ENCODE assay signal across 8 cellular contexts in genomic region chr3:94336076-94336741, GRCh38.
DNase-seq lines count a peak whose midpoint lies in the region; ATAC-seq and TF ChIP-seq lines count a peak whose summit lies in the region.

No MANE protein-coding gene starts in this region.

- no peak overlapping the region for H3K27ac ChIP-seq in neuronal stem cell (replicated peaks; ENCODE audit: low read length)
- no peak overlapping the region for H3K27ac ChIP-seq in psoas muscle
- no peak overlapping the region for H3K27ac ChIP-seq in thyroid gland

- no peak for DNase-seq in GM06990 (ENCODE audit: extremely low read depth, insufficient read length)
- DNase-seq in NCI-H460 (ENCODE audit: extremely low read depth, low read depth): peak; percentile 38
- DNase-seq in epithelial cell of proximal tubule (ENCODE audit: low read depth): peak; percentile 48
- DNase-seq in neuronal stem cell (ENCODE audit: low spot score): peak; percentile 43
- no peak for DNase-seq in psoas muscle
- DNase-seq in thyroid gland: no peak
- no peak for DNase-seq in amniotic stem cell (lab: John Stamatoyannopoulos, UW)

- ATAC-seq in psoas muscle (no peak), HG03571 (IDR thresholded peaks at IDR 0.05; ENCODE audit: unreplicated experiment) (no peak)

- no peak overlapping the region for H3K4ac ChIP-seq in neuronal stem cell (ENCODE audit: low read length)

- intact Hi-C loops in psoas muscle (cut with DNase I) (no loop called here), thyroid gland (cut with DNase I) (no loop called here)

- H3K18ac ChIP-seq in neuronal stem cell (ENCODE audit: low read length): no peak overlapping the region

- H3K79me1 ChIP-seq in neuronal stem cell (ENCODE audit: low read depth, low read length): no peaks in the 10 kb centered on the region

- H3K9me3 ChIP-seq in neuronal stem cell (replicated peaks in 1 of 2; ENCODE audit: control insufficient read depth in 2 of 2, insufficient read depth in 1 of 2, low read depth in 1 of 2, low read length in 2 of 2): no peaks in the 10 kb centered on the region
- no peaks in the 10 kb centered on the region for H3K9me3 ChIP-seq in psoas muscle
- H3K9me3 ChIP-seq in thyroid gland: no peaks in the 10 kb centered on the region

- no peak for TF ChIP-seq POLR2A in thyroid gland (IDR thresholded peaks at IDR 0.05)

- no peaks in the 10 kb centered on the region for H3K4me1 ChIP-seq in neuronal stem cell (ENCODE audit: control insufficient read depth in 2 of 2, insufficient read depth in 1 of 2, low read depth in 1 of 2, low read length in 2 of 2)
- no peaks in the 10 kb centered on the region for H3K4me1 ChIP-seq in psoas muscle
- H3K4me1 ChIP-seq in thyroid gland: no peaks in the 10 kb centered on the region

- no peak overlapping the region for H3K23ac ChIP-seq in neuronal stem cell (ENCODE audit: low read depth, low read length, poor library complexity)

- no peak overlapping the region for H2AK5ac ChIP-seq in neuronal stem cell (ENCODE audit: low read depth, low read length)

- H4K91ac ChIP-seq in neuronal stem cell (ENCODE audit: low read depth, low read length, poor library complexity): no peak overlapping the region

- H3K4me3 ChIP-seq in GM06990 (replicated peaks; ENCODE audit: low read depth, low read length) (no peak overlapping the region), epithelial cell of proximal tubule (ENCODE audit: low read depth, low read length) (no peak overlapping the region), neuronal stem cell (ENCODE audit: low read length in 2 of 2) (no peak overlapping the region), psoas muscle (no peak overlapping the region), thyroid gland (replicated peaks in 1 of 3) (no peak overlapping the region)

- H2AFZ ChIP-seq in neuronal stem cell (ENCODE audit: low read length): no peak overlapping the region

- H3K27me3 ChIP-seq in GM06990 (replicated peaks; ENCODE audit: control insufficient read depth, insufficient read depth, low read length) (no peaks in the 10 kb centered on the region), neuronal stem cell (ENCODE audit: control insufficient read depth in 3 of 3, insufficient read depth in 3 of 3, low read depth in 1 of 3, low read length in 3 of 3) (no peaks in the 10 kb centered on the region), psoas muscle (ENCODE audit: insufficient read depth in 3 of 3, low read length in 2 of 3) (no peaks in the 10 kb centered on the region), thyroid gland (no peaks in the 10 kb centered on the region)

- no peak overlapping the region for H2BK12ac ChIP-seq in neuronal stem cell (ENCODE audit: low read length)

- no CpG with 5 or more reads among the region's 3 CpGs for WGBS in neuronal stem cell (ENCODE audit: extremely low coverage in 2 of 2, insufficient read length in 2 of 2, insufficient replicate concordance in 1 of 2), 2 donors
- WGBS in psoas muscle, 3 donors: 31 to 41% (median 32%) methylated on average over 3 of the region's 3 CpGs
- 35 to 45% methylated on average over 3 of the region's 3 CpGs for WGBS in thyroid gland, 2 donors

- no peak overlapping the region for H2BK15ac ChIP-seq in neuronal stem cell (ENCODE audit: low read length)

- no peak overlapping the region for H2BK120ac ChIP-seq in neuronal stem cell (ENCODE audit: low read depth, low read length)

- H3K36me3 ChIP-seq in GM06990 (ENCODE audit: control insufficient read depth, insufficient read depth, low read length) (no peaks in the 10 kb centered on the region), neuronal stem cell (replicated peaks in 1 of 2; ENCODE audit: control insufficient read depth in 2 of 2, insufficient read depth in 2 of 2, low read length in 2 of 2) (no peaks in the 10 kb centered on the region), psoas muscle (ENCODE audit: insufficient read depth in 1 of 2, low read depth in 1 of 2) (no peaks in the 10 kb centered on the region), thyroid gland (no peaks in the 10 kb centered on the region)

- no peak overlapping the region for H4K8ac ChIP-seq in neuronal stem cell (ENCODE audit: low read depth, low read length)

- TF ChIP-seq CTCF in GM06990 (IDR thresholded peaks at IDR 0.05; ENCODE audit: insufficient read depth, low read length, poor library complexity, severe bottlenecking): peak; percentile 15
- TF ChIP-seq CTCF in epithelial cell of proximal tubule (conservative IDR thresholded peaks at IDR 0.05; ENCODE audit: low read depth, low read length): peak; percentile 60
- TF ChIP-seq CTCF in psoas muscle (IDR thresholded peaks at IDR 0.05): no peak
- peak in 1 of 6 experiments; percentile 17 for TF ChIP-seq CTCF in thyroid gland (IDR thresholded peaks at IDR 0.05)

- H3K14ac ChIP-seq in neuronal stem cell (ENCODE audit: low read length): no peak overlapping the region

- no peak overlapping the region for H3K9ac ChIP-seq in neuronal stem cell (ENCODE audit: low read depth, low read length, poor library complexity)

- H3K4me2 ChIP-seq in neuronal stem cell (ENCODE audit: insufficient read depth, low read length, poor library complexity, severe bottlenecking): no peak overlapping the region

- H2BK5ac ChIP-seq in neuronal stem cell (ENCODE audit: low read length): no peak overlapping the region

Comparison
In these comparisons a context has a peak if more than half of its experiments do, and no peak if none do; other contexts are left out.
1. DNase-seq: peak in NCI-H460 (single experiment), epithelial cell of proximal tubule (single experiment) and neuronal stem cell (single experiment); none in GM06990 (single experiment), psoas muscle (0 of 2), thyroid gland (0 of 2) and amniotic stem cell (single experiment).